9 cellular contexts compared by ENCODE assay signal in the genomic region with DNA sequence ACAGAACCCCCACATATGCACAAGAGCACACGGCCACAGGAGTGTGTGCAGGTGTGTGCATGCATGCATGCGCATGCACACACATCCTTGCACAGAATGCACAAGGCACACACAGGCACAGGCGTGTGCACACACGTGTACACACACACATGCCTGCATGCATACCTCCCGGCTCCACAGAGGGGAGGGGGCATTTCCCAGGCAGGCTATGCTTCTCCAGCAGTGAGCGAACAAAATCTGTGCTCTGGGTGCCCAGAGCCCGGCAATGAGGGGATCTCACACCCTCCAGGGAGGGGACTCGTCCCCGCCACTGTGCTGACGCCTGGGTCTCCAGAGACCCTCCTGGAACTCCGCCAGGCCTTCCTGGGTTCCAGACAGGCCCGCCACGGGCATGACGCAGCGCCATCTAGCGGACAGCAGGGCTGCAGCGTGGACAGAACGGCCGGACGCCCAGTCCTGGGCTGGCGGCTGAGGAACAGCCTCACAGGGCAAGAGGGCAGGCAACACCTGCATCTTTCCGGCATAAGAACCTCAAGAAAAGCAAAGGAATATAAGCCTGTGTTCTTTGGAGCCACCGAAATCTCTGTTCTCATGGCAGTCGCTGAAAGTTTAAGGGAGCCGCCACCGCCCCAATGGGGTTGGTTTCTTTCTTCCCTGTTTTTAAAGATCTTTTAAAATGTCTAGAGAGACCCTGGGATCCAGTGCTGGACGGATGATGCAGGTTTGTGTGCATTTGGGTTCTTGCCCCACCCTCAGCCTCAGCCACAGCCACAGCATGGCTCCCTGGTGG.
DNase-seq lines count a peak whose midpoint lies in the region; ATAC-seq, FAIRE-seq and TF ChIP-seq lines count a peak whose summit lies in the region.
"Had no signal": no experiment of that assay in that cellular context is flagged by ENCODE, and none has a peak within 500 bp of the region (broad histone marks: within the 10 kb centered on the region; RNA-seq: fewer than 3 reads in every experiment).

No MANE protein-coding gene starts in this region.

- H3K9me3 Mint-ChIP-seq in naive thymus-derived CD4-positive, alpha-beta T cell = no peaks in the 10 kb centered on the region

- H3K27me3 ChIP-seq in endothelial cell of umbilical vein (ENCODE audit: control insufficient read depth in 2 of 2, insufficient read depth in 2 of 2, low read length in 2 of 2) (no peaks in the 10 kb centered on the region), tibial nerve (peaks cover 0 to 32% of the 10 kb centered on the region in 2 donors)
- no peaks in the 10 kb centered on the region for H3K27me3 ChIP-seq in naive thymus-derived CD4-positive, alpha-beta T cell (ENCODE audit: control insufficient read depth in 2 of 2, insufficient read depth in 2 of 2, low read length in 2 of 2)

- TF ChIP-seq CTCF in endothelial cell of umbilical vein (IDR thresholded peaks at IDR 0.05; ENCODE audit: extremely low read depth in 1 of 2, insufficient read depth in 1 of 2, low read depth in 1 of 2, low read length in 2 of 2) = peak; percentile 79 to 85
- TF ChIP-seq CTCF in tibial nerve (IDR thresholded peaks at IDR 0.05) = peak; percentile 78 to 90 (median 83)

- H3K27ac ChIP-seq in endothelial cell of umbilical vein (ENCODE audit: insufficient read depth, low read depth, low read length) (no peak overlapping the region), tibial nerve (no peak overlapping the region)
- H3K27ac ChIP-seq in naive thymus-derived CD4-positive, alpha-beta T cell (ENCODE audit: low read depth, low read length) = no peak overlapping the region

- intact Hi-C loops in endothelial cell of umbilical vein (cut with micrococcal nuclease) = loop anchor here (1.0 kb wide), 1 partner anchor 68 kb away; no protein-coding TSS in a partner anchor
- intact Hi-C loops in naive thymus-derived CD4-positive, alpha-beta T cell (cut with micrococcal nuclease) = loop anchor here (5.0 to 10.0 kb wide), 2 partner anchors 257 to 649 kb away; partner anchors contain the start of gene OLFM1 (in 1 of the 2)

- dilution Hi-C loops in endothelial cell of umbilical vein (cut with MboI; ENCODE audit: extremely low pct_ligation_motif_present, low sequenced_read_pairs) = no loop called here

- no peaks in the 10 kb centered on the region for H3K9me1 ChIP-seq in endothelial cell of umbilical vein (replicated peaks; ENCODE audit: control insufficient read depth, extremely low read depth, insufficient read depth, low read length)

- WGBS in tibial nerve, 2 donors = 17 to 23% methylated on average over 19 to 24 of the region's 27 CpGs

- H3K4me3 Mint-ChIP-seq in naive thymus-derived CD4-positive, alpha-beta T cell = no peak overlapping the region

- H3K36me3 Mint-ChIP-seq in naive thymus-derived CD4-positive, alpha-beta T cell = no peaks in the 10 kb centered on the region

- H3K36me3 ChIP-seq in endothelial cell of umbilical vein (ENCODE audit: control insufficient read depth in 2 of 2, extremely low read depth in 1 of 2, insufficient read depth in 2 of 2, low read length in 2 of 2) (no peaks in the 10 kb centered on the region), tibial nerve (no peaks in the 10 kb centered on the region)
- H3K36me3 ChIP-seq in naive thymus-derived CD4-positive, alpha-beta T cell (ENCODE audit: control insufficient read depth in 2 of 3, insufficient read depth in 3 of 3, low read length in 3 of 3) = no peaks in the 10 kb centered on the region

- TF ChIP-seq POLR2A in endothelial cell of umbilical vein (IDR thresholded peaks at IDR 0.05; ENCODE audit: low read depth, low read length) (no peak), tibial nerve (IDR thresholded peaks at IDR 0.05) (no peak)

- no peaks in the 10 kb centered on the region for H3K79me2 ChIP-seq in endothelial cell of umbilical vein (ENCODE audit: control insufficient read depth, insufficient read depth, low read length)

- H3K4me2 ChIP-seq in endothelial cell of umbilical vein (ENCODE audit: insufficient read depth, low read length) = no peak overlapping the region

- no peak overlapping the region for H3K9ac ChIP-seq in endothelial cell of umbilical vein (replicated peaks; ENCODE audit: extremely low read depth, insufficient read depth, low read length)

- peaks cover 0 to 35% (median 8%) of the 10 kb centered on the region in 5 donors for H3K27me3 Mint-ChIP-seq in naive thymus-derived CD4-positive, alpha-beta T cell

- POLR2A ChIA-PET in endothelial cell of umbilical vein (lab: Charles Lee) = no interaction called here
- POLR2A ChIA-PET in naive thymus-derived CD4-positive, alpha-beta T cell (lab: Charles Lee) = no interaction called here

- BruUV-seq in endothelial cell of umbilical vein (replicated peaks; lab: Mats Ljungman, UMichigan) = no TSS peak

- H3K9me3 ChIP-seq in endothelial cell of umbilical vein (replicated peaks; ENCODE audit: control insufficient read depth, insufficient read depth, low read length) (no peaks in the 10 kb centered on the region), tibial nerve (no peaks in the 10 kb centered on the region)
- no peaks in the 10 kb centered on the region for H3K9me3 ChIP-seq in naive thymus-derived CD4-positive, alpha-beta T cell (ENCODE audit: control insufficient read depth in 2 of 3, low read length in 3 of 3)

- no peak for TF ChIP-seq EP300 in tibial nerve (IDR thresholded peaks at IDR 0.05)

- no peak overlapping the region for H3K4me3 ChIP-seq in endothelial cell of umbilical vein (replicated peaks in 1 of 3; ENCODE audit: insufficient read depth in 1 of 3, low read depth in 1 of 3, low read length in 3 of 3)
- H3K4me3 ChIP-seq in naive thymus-derived CD4-positive, alpha-beta T cell (ENCODE audit: low read length) = no peak overlapping the region
- no peak overlapping the region for H3K4me3 ChIP-seq in tibial nerve

- CTCF ChIA-PET in endothelial cell of umbilical vein (lab: Charles Lee) = no interaction called here
- CTCF ChIA-PET in naive thymus-derived CD4-positive, alpha-beta T cell (lab: Charles Lee) = no interaction called here

- no peaks in the 10 kb centered on the region for H4K20me1 ChIP-seq in endothelial cell of umbilical vein (replicated peaks; ENCODE audit: control insufficient read depth, extremely low read depth, insufficient read depth, low read length)

- DNase-seq in NCI-H510A treated with DMSO at 0.1 percent for 48 hours (lab: John Stamatoyannopoulos, UW) (peak; percentile 9), NCI-H510A (lab: John Stamatoyannopoulos, UW) (no peak), NCI-H2029 (lab: John Stamatoyannopoulos, UW) (peak; percentile 28), endothelial cell of umbilical vein (ENCODE audit: low read depth, low spot score) (peak; percentile 11), tibial nerve (ENCODE audit: low spot score in 2 of 2) (peak; percentile 16 to 29)
- DNase-seq in activated CD4-positive, alpha-beta T cell treated with anti-CD3 and anti-CD28 coated beads, Interleukin-2, amount 50 U/mL, for 24 hours (ENCODE audit: low read depth in 1 of 2, low spot score in 1 of 2) = peak; percentile 14 to 22
- peak in 5 of 9 donors; percentile 10 to 63 (median 21) for DNase-seq in naive thymus-derived CD4-positive, alpha-beta T cell

- H3K27ac Mint-ChIP-seq in naive thymus-derived CD4-positive, alpha-beta T cell = no peak overlapping the region

- H2AFZ ChIP-seq in endothelial cell of umbilical vein (ENCODE audit: low read depth, low read length) = no peak overlapping the region

- H3K4me1 ChIP-seq in endothelial cell of umbilical vein (ENCODE audit: control insufficient read depth, extremely low read depth, insufficient read depth, low read length) = no peaks in the 10 kb centered on the region
- H3K4me1 ChIP-seq in naive thymus-derived CD4-positive, alpha-beta T cell (ENCODE audit: control insufficient read depth in 2 of 2, insufficient read depth in 2 of 2, low read length in 2 of 2) = no peaks in the 10 kb centered on the region
- H3K4me1 ChIP-seq in tibial nerve = peaks cover 0 to 35% (median 0%) of the 10 kb centered on the region in 4 donors

- H3K4me1 Mint-ChIP-seq in naive thymus-derived CD4-positive, alpha-beta T cell = peaks cover 0 to 1% (median 0%) of the 10 kb centered on the region in 7 donors

- FAIRE-seq in endothelial cell of umbilical vein (lab: Jason Lieb, UNC) = no peak
- FAIRE-seq: colon had no signal

- ATAC-seq in naive thymus-derived CD4-positive, alpha-beta T cell = peak; percentile 54
- no peak for ATAC-seq in HG03432 (IDR thresholded peaks at IDR 0.05; ENCODE audit: unreplicated experiment)

TF ChIP-seq in endothelial cell of umbilical vein, 7 proteins besides CTCF, POLR2A, EP300 and RAD21:
- TF ChIP-seq JUN (IDR thresholded peaks at IDR 0.05; ENCODE audit: borderline replicate concordance, insufficient read depth, insufficient read length, low read depth) = no peak
- TF ChIP-seq POLR2AphosphoS5 (IDR thresholded peaks at IDR 0.05; ENCODE audit: insufficient read depth, low read depth, low read length) = no peak
- TF ChIP-seq MAX (IDR thresholded peaks at IDR 0.05; ENCODE audit: insufficient read depth, insufficient read length) = no peak
